In genomic region chr1:205269711-205270110, GRCh38 we compare ENCODE assay signal across 1 cellular context.
TF ChIP-seq lines count a peak whose summit lies in the region.

No MANE protein-coding gene starts in this region.

TF ChIP-seq in IMR-90, 13 proteins besides CTCF, POLR2A, EP300 and RAD21 (continued from another document):
- TF ChIP-seq RFX5 (IDR thresholded peaks at IDR 0.05; ENCODE audit: low read depth, low read length), result no peak
- TF ChIP-seq ELK1 (IDR thresholded peaks at IDR 0.05; ENCODE audit: borderline replicate concordance, low read depth, low read length), result no peak
- no peak for TF ChIP-seq USF2 (IDR thresholded peaks at IDR 0.05; ENCODE audit: low read depth, low read length)
- no peak for TF ChIP-seq SMC3 (IDR thresholded peaks at IDR 0.05; ENCODE audit: low read depth, low read length)
- TF ChIP-seq BHLHE40 (IDR thresholded peaks at IDR 0.05; ENCODE audit: low read depth, low read length), result no peak
